In the genomic region with DNA sequence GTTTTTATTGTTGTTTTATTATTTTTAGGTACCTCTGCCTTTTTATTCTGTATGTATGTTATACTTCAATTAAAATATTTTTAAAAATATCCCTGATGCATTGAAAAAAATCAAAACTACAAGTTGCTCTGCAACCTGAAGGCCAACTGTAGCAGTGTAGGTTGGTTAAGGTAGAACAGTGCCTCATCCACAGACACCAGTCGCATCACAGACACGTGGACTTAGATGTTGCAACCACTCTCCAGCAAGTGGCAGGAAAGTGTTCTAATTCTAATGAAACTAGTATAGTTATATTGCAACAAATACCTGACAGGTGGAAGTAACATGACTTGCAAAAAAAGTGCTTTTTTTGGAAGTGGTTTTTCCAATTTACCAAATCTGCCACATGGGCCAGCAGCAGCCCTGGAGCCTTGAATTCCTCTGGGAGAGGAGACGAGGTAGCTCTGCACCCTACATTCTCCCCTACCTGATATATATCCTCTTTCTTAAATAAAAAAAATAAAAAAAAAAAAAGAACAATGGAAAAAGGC, we compare ENCODE assay signal across 20 cellular contexts. TPM values are rescaled to one million over a fixed set of nuclear protein-coding genes. Genes with fewer than 3 reads are reported as not detected.
DNase-seq lines count a peak whose midpoint lies in the region; ATAC-seq, FAIRE-seq and TF ChIP-seq lines count a peak whose summit lies in the region.
"Had no signal": no experiment of that assay in that cellular context is flagged by ENCODE, and none has a peak within 500 bp of the region (broad histone marks: within the 10 kb centered on the region; RNA-seq: fewer than 3 reads in every experiment).

No MANE protein-coding gene starts in this region.

- intact Hi-C loops in HepG2 (cut with micrococcal nuclease; ENCODE audit: unreplicated experiment) (loop anchor here (5.0 kb wide), 1 partner anchor 710 kb away; no protein-coding TSS in a partner anchor), uterus (cut with DNase I; ENCODE audit: low total_unique reads) (no loop called here)

- BruUV-seq in HepG2 (replicated peaks; lab: Mats Ljungman, UMichigan) = no TSS peak

- TF ChIP-seq EP300 in HepG2 (IDR thresholded peaks at IDR 0.05; ENCODE audit: low read depth in 2 of 2, low read length in 2 of 2) = no peak
- no peak for TF ChIP-seq EP300 in HepG2 (CRISPR knock-in tag; IDR thresholded peaks at IDR 0.05; ENCODE audit: borderline replicate concordance)

- H2AFZ ChIP-seq in HepG2 (ENCODE audit: low read length) = no peak overlapping the region

- TF ChIP-seq CTCF in HepG2 (CRISPR knock-in tag; IDR thresholded peaks at IDR 0.05) (no peak), uterus (IDR thresholded peaks at IDR 0.05) (no peak)

- no peaks in the 10 kb centered on the region for H4K20me1 ChIP-seq in HepG2 (ENCODE audit: insufficient read depth, low read length)

- in situ Hi-C loops in HepG2 (cut with HindIII; ENCODE audit: extremely low pct_ligation_motif_present, low pct_unique_long_range_greater_than_20kb) = loop anchor here (5.0 kb wide), 1 partner anchor 45 kb away; no protein-coding TSS in a partner anchor

- no peaks in the 10 kb centered on the region for H3K9me3 ChIP-seq in HepG2 (ENCODE audit: low read length)
- H3K9me3 ChIP-seq in uterus = no peaks in the 10 kb centered on the region
- H3K9me3 ChIP-seq: SK-N-SH had no signal

- H3K36me3 ChIP-seq in HepG2 (replicated peaks in 1 of 2; ENCODE audit: control insufficient read depth in 1 of 2, insufficient read depth in 2 of 2, low read length in 2 of 2) = no peaks in the 10 kb centered on the region
- no peaks in the 10 kb centered on the region for H3K36me3 ChIP-seq in uterus

- H3K79me2 ChIP-seq in HepG2 (ENCODE audit: insufficient read depth, low read length) = no peaks in the 10 kb centered on the region

- peak; percentile 9 for DNase-seq in NK-92 treated with Interleukin-12 subunit alpha and Interleukin-12 subunit beta, amount 100 ng/mL, for 24 hours (lab: John Stamatoyannopoulos, UW)
- DNase-seq in NK-92 (lab: John Stamatoyannopoulos, UW; ENCODE audit: unreplicated experiment) (no peak), SKM-1 treated with dmso at 0.1 percent for 144 hours (lab: John Stamatoyannopoulos, UW; ENCODE audit: unreplicated experiment) (peak; percentile 20), HepG2 (ENCODE audit: low spot score) (no peak), renal cortical epithelial cell (ENCODE audit: low read depth) (peak; percentile 49), uterus (no peak)
- DNase-seq in activated naive CD4-positive, alpha-beta T cell (lab: John Stamatoyannopoulos, UW) = no peak
- DNase-seq: 8988T; CD4-positive, CD25-positive, alpha-beta regulatory T cell; MM.1S; NCI-H1694 treated with DMSO at 0.1 percent for 48 hours; NCI-H510A; NCI-H774; RPMI8226; SHP77 treated with DMSO at 0.1 percent for 48 hours; SK-N-SH had no signal

- TF ChIP-seq POLR2A in HepG2 (IDR thresholded peaks at IDR 0.05; ENCODE audit: insufficient read depth in 1 of 2, low read depth in 2 of 2, low read length in 2 of 2) (no peak), uterus (IDR thresholded peaks at IDR 0.05) (no peak)

- H3K27ac ChIP-seq in HepG2 (ENCODE audit: extremely low read length, insufficient read depth, low read length) (no peak overlapping the region), uterus (no peak overlapping the region)

- POLR2A ChIA-PET in HepG2 (lab: Yijun Ruan, JAX) = no interaction called here

- H3K4me2 ChIP-seq in HepG2 (ENCODE audit: low read depth, low read length) = no peak overlapping the region
- H3K4me2 ChIP-seq: SK-N-SH had no signal

- ATAC-seq in HepG2 = no peak
- no peak for ATAC-seq in GM18907 (IDR thresholded peaks at IDR 0.05; ENCODE audit: unreplicated experiment)

- no peaks in the 10 kb centered on the region; a peak in 1 of 5 replicates for H3K27me3 ChIP-seq in HepG2 (ENCODE audit: control insufficient read depth in 1 of 2, insufficient read depth in 2 of 2, low read length in 2 of 2)
- H3K27me3 ChIP-seq in uterus = no peaks in the 10 kb centered on the region

- 31% methylated on average over 3 of the region's 3 CpGs for WGBS in HepG2 (ENCODE audit: low lambda C conversion rate)

- CTCF ChIA-PET in HepG2 (lab: Yijun Ruan, JAX; ENCODE audit: low intra/inter-chr PET ratio, low total read pairs) = interaction anchor here (1.0 kb wide), 1 partner anchor 44 kb away, joined by 3 read pairs; no protein-coding TSS in a partner anchor

- H3K4me1 ChIP-seq in HepG2 (ENCODE audit: insufficient read depth, low read length) (peaks cover 21% of the 10 kb centered on the region), uterus (no peaks in the 10 kb centered on the region)

- FAIRE-seq in HepG2 (lab: Jason Lieb, UNC) = no peak
- FAIRE-seq: GM12891 had no signal

- H3K4me3 ChIP-seq in HepG2 (replicated peaks in 1 of 3; ENCODE audit: insufficient read depth in 1 of 3, low read depth in 2 of 3, low read length in 3 of 3) (no peak overlapping the region), uterus (no peak overlapping the region)

- no peak for TF ChIP-seq RAD21 in HepG2 (CRISPR knock-in tag; IDR thresholded peaks at IDR 0.05)

- no peak overlapping the region for H3K9ac ChIP-seq in HepG2 (ENCODE audit: insufficient read depth, low read depth, low read length)
- H3K9ac ChIP-seq: SK-N-SH had no signal

TF ChIP-seq in HepG2, 621 proteins besides CTCF, POLR2A, EP300 and RAD21:
- TF ChIP-seq NFE2L2 (IDR thresholded peaks at IDR 0.05; ENCODE audit: low read length) (peak; percentile 82), ZNF558 (CRISPR knock-in tag; IDR thresholded peaks at IDR 0.05; ENCODE audit: borderline replicate concordance) (no peak)

RNA-seq across cellular contexts. Expression of a gene that starts 28.4 kb away (rescaled TPM):
- total RNA-seq in HepG2 (2016; rRNA removed; fragmentation: Illumina TruSeq; extraction: Trizol) = not detected in 2 replicates
- not detected in 2 replicates for total RNA-seq in HepG2 (2016; cell fraction: cytosol; rRNA removed; fragmentation: Illumina TruSeq; extraction: Trizol; ENCODE audit: low read depth)
- not detected in 2 replicates for total RNA-seq in HepG2 (2016; cell fraction: insoluble cytoplasmic fraction; rRNA removed; fragmentation: Illumina TruSeq; extraction: Trizol)
- not detected in 2 replicates for total RNA-seq in HepG2 (2016; cell fraction: membrane; rRNA removed; fragmentation: Illumina TruSeq; extraction: Trizol)
- not detected in 2 replicates for total RNA-seq in HepG2 (2016; cell fraction: nucleus; rRNA removed; fragmentation: Illumina TruSeq; extraction: Trizol)
- polyA plus RNA-seq in HepG2 (2011; rRNA removed) = 0.15 and 0.18 TPM in 2 replicates
- polyA plus RNA-seq in HepG2 (2011; cell fraction: cytosol; rRNA removed) = 0.03 and 0.15 TPM in 2 replicates
- polyA plus RNA-seq in HepG2 (2011; cell fraction: nucleus; rRNA removed) = 0.10 TPM in 1 of 2 replicates, not detected in the other
- 0.19 and 0.35 TPM in 2 replicates for polyA plus RNA-seq in HepG2 (2012)
- not detected in 2 replicates for polyA plus RNA-seq in HepG2 (2016; cell fraction: cytosol; fragmentation: Illumina TruSeq; extraction: Trizol; ENCODE audit: low read depth)
- polyA plus RNA-seq in HepG2 (2016; cell fraction: insoluble cytoplasmic fraction; fragmentation: Illumina TruSeq; extraction: Trizol; ENCODE audit: low read depth) = not detected in 2 replicates
- polyA plus RNA-seq in HepG2 (2016; cell fraction: membrane; fragmentation: Illumina TruSeq; extraction: Trizol; ENCODE audit: low read depth) = not detected in 2 replicates
- 0.31 TPM in 1 of 2 replicates, not detected in the other for polyA plus RNA-seq in HepG2 (2016; cell fraction: nucleus; fragmentation: Illumina TruSeq; extraction: Trizol; ENCODE audit: insufficient read depth, low read depth)
- 0.42 TPM in 1 of 2 replicates, not detected in the other for polyA minus RNA-seq in HepG2 (2011; rRNA and poly(A)+ RNA removed; ENCODE audit: low replicate concordance)
- polyA minus RNA-seq in HepG2 (2011; cell fraction: cytosol; rRNA and poly(A)+ RNA removed) = not detected in 2 replicates
- polyA minus RNA-seq in HepG2 (2011; cell fraction: nucleus; rRNA and poly(A)+ RNA removed) = 0.26 and 0.37 TPM in 2 replicates
- total RNA-seq in renal cortical epithelial cell = 9.0 and 58.3 TPM in 2 replicates
- under 1 TPM in 2 of 4 donors, not detected in 2; 0.26 to 0.30 TPM for total RNA-seq in uterus
- total RNA-seq: HT1080, LHCN-M2 had no signal

Comparison
In these comparisons a context has a peak if more than half of its experiments do, and no peak if none do; other contexts are left out.
1. DNase-seq: peak in NK-92 treated with Interleukin-12 subunit alpha and Interleukin-12 subunit beta, amount 100 ng/mL, for 24 hours (single experiment), SKM-1 treated with dmso at 0.1 percent for 144 hours (single experiment) and renal cortical epithelial cell (single experiment); none in NK-92 (single experiment), HepG2 (single experiment), activated naive CD4-positive, alpha-beta T cell (0 of 4) and uterus (0 of 2).